8 cellular contexts compared by ENCODE assay signal in genomic region chr17:57868007-57868774, GRCh38. TPM values are rescaled to one million over a fixed set of nuclear protein-coding genes. Genes with fewer than 3 reads are reported as not detected.
A peak's percentile ranks its signal among the peaks of the same experiment; 100 is the strongest.
DNase-seq lines count a peak whose midpoint lies in the region; ATAC-seq and TF ChIP-seq lines count a peak whose summit lies in the region.

No MANE protein-coding gene starts in this region.

- peak; percentile 89 for DNase-seq in DMS 273 treated with DMSO at 0.1 percent for 48 hours (lab: John Stamatoyannopoulos, UW)
- peak; percentile 79 for DNase-seq in GM19240 (ENCODE audit: insufficient read length, low spot score)
- DNase-seq in epidermal melanocyte (ENCODE audit: insufficient read length, low spot score): peak; percentile 67
- peak; percentile 73 for DNase-seq in myocyte (ENCODE audit: low read depth)
- no peak for DNase-seq in retina
- DNase-seq in activated CD8-positive, alpha-beta memory T cell treated with anti-CD3 and anti-CD28 coated beads, Interleukin-2, amount 50 U/mL, for 48 hours: no peak

- ATAC-seq in HG03565 (IDR thresholded peaks at IDR 0.05; ENCODE audit: unreplicated experiment) (peak; percentile 85), SK-N-SH treated with all-trans-retinoic acid at 6 μM for 48 hours (peak; percentile 89)

TF ChIP-seq in SK-N-SH treated with all-trans-retinoic acid at 6 μM for 48 hours, 23 proteins besides CTCF, POLR2A, EP300 and RAD21:
- TF ChIP-seq TCF4 (CRISPR knock-in tag; IDR thresholded peaks at IDR 0.05; ENCODE audit: borderline replicate concordance): peak; percentile 67; the same call in 1 of the 2 replicates
- TF ChIP-seq ISL1 (CRISPR knock-in tag; IDR thresholded peaks at IDR 0.05): peak; percentile 47; the same call in 1 of the 2 replicates
- TF ChIP-seq BACH2 (CRISPR knock-in tag; IDR thresholded peaks at IDR 0.05; ENCODE audit: borderline replicate concordance): no peak
- 0 out of 2 replicates have a peak, but pooled peaks have one; percentile 14 for TF ChIP-seq CSDC2 (CRISPR knock-in tag; IDR thresholded peaks at IDR 0.05)
- 0 out of 2 replicates have a peak, but pooled peaks have one; percentile 26 for TF ChIP-seq SNAI2 (CRISPR knock-in tag; IDR thresholded peaks at IDR 0.05)
- no peak for TF ChIP-seq ZNF70 (CRISPR knock-in tag; IDR thresholded peaks at IDR 0.05)
- TF ChIP-seq ZFP3 (CRISPR knock-in tag; IDR thresholded peaks at IDR 0.05): peak; percentile 60
- peak; percentile 99 for TF ChIP-seq PATZ1 (CRISPR knock-in tag; IDR thresholded peaks at IDR 0.05; ENCODE audit: borderline replicate concordance)
- 0 out of 2 replicates have a peak, but pooled peaks have one; percentile 40 for TF ChIP-seq TSHZ2 (CRISPR knock-in tag; IDR thresholded peaks at IDR 0.05)
TF ChIP-seq in SK-N-SH treated with all-trans-retinoic acid at 6 μM for 48 hours: peak in this region for 7.

RNA-seq across cellular contexts. Expression of gene MRPS23, which starts 18.3 kb away (rescaled TPM):
- 23.3 and 27.3 TPM in 2 replicates for total RNA-seq in myocyte
- 58.8 TPM for polyA plus RNA-seq in myocyte (2012)

Comparison
In these comparisons a context has a peak if more than half of its experiments do, and no peak if none do; other contexts are left out.
1. DNase-seq: peak in DMS 273 treated with DMSO at 0.1 percent for 48 hours (single experiment), GM19240 (single experiment), epidermal melanocyte (single experiment) and myocyte (single experiment); none in retina (single experiment) and activated CD8-positive, alpha-beta memory T cell treated with anti-CD3 and anti-CD28 coated beads, Interleukin-2, amount 50 U/mL, for 48 hours (single experiment).